28 cellular contexts compared by ENCODE assay signal in the genomic region with DNA sequence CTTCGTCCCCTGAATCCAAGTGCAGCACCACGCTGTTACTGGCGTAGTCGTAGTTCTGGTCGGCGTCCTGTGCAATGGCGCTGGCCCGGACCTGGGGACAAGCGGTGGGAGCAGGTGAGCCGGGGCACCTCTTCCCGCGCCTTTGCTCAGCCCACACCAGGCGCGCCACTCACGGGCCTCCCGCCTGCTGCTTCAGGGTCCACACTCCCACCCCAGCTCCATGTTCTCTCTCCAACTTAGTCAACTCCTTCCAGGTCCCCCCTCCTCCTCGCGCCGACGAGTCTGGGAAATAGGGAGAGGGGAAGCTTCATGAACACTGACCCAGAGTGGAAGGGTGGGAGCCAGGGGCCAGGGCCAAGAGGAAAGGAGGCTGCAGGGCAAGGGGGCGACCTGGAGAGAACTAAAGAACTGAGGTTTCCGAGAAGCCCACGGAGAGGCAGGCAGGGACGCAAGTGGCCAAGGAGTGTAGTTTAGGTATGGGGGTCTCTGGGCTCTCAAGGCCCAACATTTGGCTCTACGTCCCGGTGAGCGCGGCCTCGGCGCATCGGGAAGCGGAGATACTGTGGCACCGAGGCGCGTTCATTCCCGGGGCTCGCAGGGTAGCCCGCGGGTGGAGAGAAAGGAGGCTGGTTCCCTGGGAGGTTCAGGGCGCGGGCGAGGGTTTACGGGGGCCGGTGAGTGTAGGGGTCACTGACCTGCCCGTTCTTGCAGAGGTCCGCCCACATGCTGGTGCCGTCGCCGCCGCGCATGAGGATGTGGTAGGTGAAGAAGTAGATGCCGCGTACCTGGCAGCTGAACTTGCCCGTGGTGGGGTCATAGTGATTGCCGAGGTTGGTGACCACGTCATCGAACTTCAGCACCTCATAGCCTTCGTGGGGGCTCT. TPM values are rescaled to one million over a fixed set of nuclear protein-coding genes. Genes with fewer than 3 reads are reported as not detected.
A peak's percentile ranks its signal among the peaks of the same experiment; 100 is the strongest.
DNase-seq lines count a peak whose midpoint lies in the region; ATAC-seq and TF ChIP-seq lines count a peak whose summit lies in the region.
"Had no signal": no experiment of that assay in that cellular context is flagged by ENCODE, and none has a peak within 500 bp of the region (broad histone marks: within the 10 kb centered on the region; RNA-seq: fewer than 3 reads in every experiment).

No MANE protein-coding gene starts in this region.

- peak overlapping the region; percentile 21 for H3K4me3 ChIP-seq in coronary artery
- peak overlapping the region; percentile 67 for H3K4me3 ChIP-seq in iPS-18a (ENCODE audit: low read length)
- H3K4me3 ChIP-seq in psoas muscle = peak overlapping the region; percentile 2
- H3K4me3 ChIP-seq: colonic mucosa, GM12878, right atrium auricular region had no signal

- H3K27me3 Mint-ChIP-seq in activated CD4-positive, alpha-beta T cell treated with anti-CD3 and anti-CD28 coated beads for 36 hours = peaks cover 50% of the 10 kb centered on the region
- peaks cover 55 to 85% of the 10 kb centered on the region in 2 donors for H3K27me3 Mint-ChIP-seq in stimulated activated naive B cell treated with anti-CD40 and anti-IgM and Interleukin-4, amounts not matched to agents 10 μg/mL and 1 μg/mL and 100 μg/mL, for 72 hours

- H3K27ac ChIP-seq in coronary artery (no peak overlapping the region), iPS-18a (ENCODE audit: low read length) (no peak overlapping the region), psoas muscle (no peak overlapping the region)
- H3K27ac ChIP-seq: colonic mucosa, right atrium auricular region had no signal

- POLR2A ChIA-PET in activated CD4-positive, alpha-beta T cell treated with anti-CD3 and anti-CD28 coated beads for 36 hours (lab: Charles Lee) = no interaction called here

- intact Hi-C loops in activated CD4-positive, alpha-beta T cell treated with anti-CD3 and anti-CD28 coated beads for 36 hours (cut with DNase I, micrococcal nuclease) = loop anchor here in 1 of 2 experiments (5.0 kb wide), 1 partner anchor 305 kb away; no protein-coding TSS in a partner anchor
- intact Hi-C loops in psoas muscle (cut with DNase I) = no loop called here

- CTCF ChIA-PET in activated CD4-positive, alpha-beta T cell treated with anti-CD3 and anti-CD28 coated beads for 36 hours (lab: Charles Lee) = no interaction called here

- no peak for ATAC-seq in activated CD4-positive, alpha-beta T cell treated with anti-CD3 and anti-CD28 coated beads for 36 hours
- ATAC-seq in psoas muscle (no peak), HG03175 (IDR thresholded peaks at IDR 0.05; ENCODE audit: unreplicated experiment) (no peak)
- no peak for ATAC-seq in stimulated activated naive B cell treated with anti-CD40 and anti-IgM and Interleukin-4, amounts not matched to agents 10 μg/mL and 1 μg/mL and 100 μg/mL, for 72 hours (replicated peaks)
- ATAC-seq: activated naive CD8-positive, alpha-beta T cell treated with anti-CD3 and anti-CD28 coated beads, Interleukin-2, amount 50 U/mL, for 24 hours; activated T-helper 17 cell treated with anti-CD3 and anti-CD28 coated beads, Interleukin-2, amount 50 U/mL, for 72 hours; GM12878 had no signal

- H3K36me3 ChIP-seq in iPS-18a (ENCODE audit: control insufficient read depth, low read depth, low read length) = no peaks in the 10 kb centered on the region
- no peaks in the 10 kb centered on the region for H3K36me3 ChIP-seq in psoas muscle (ENCODE audit: insufficient read depth in 1 of 2, low read depth in 1 of 2)
- H3K36me3 ChIP-seq: colonic mucosa, right atrium auricular region had no signal

- H3K27me3 ChIP-seq in iPS-18a (ENCODE audit: control insufficient read depth, insufficient read depth, low read length) = peaks cover 66% of the 10 kb centered on the region
- peaks cover 0 to 91% (median 37%) of the 10 kb centered on the region in 3 donors for H3K27me3 ChIP-seq in psoas muscle (ENCODE audit: insufficient read depth in 3 of 3, low read length in 2 of 3)

- WGBS in psoas muscle, 3 donors = 2 to 3% (median 3%) methylated on average over 53 to 58 of the region's 58 CpGs

- TF ChIP-seq CTCF in coronary artery (IDR thresholded peaks at IDR 0.05) (no peak), psoas muscle (IDR thresholded peaks at IDR 0.05) (no peak), GM13977 (IDR thresholded peaks at IDR 0.05; ENCODE audit: extremely low read depth, insufficient read depth, missing control alignments) (no peak)

- H3K9me3 ChIP-seq in iPS-18a (ENCODE audit: control insufficient read depth, low read depth, low read length) = no peaks in the 10 kb centered on the region
- no peaks in the 10 kb centered on the region for H3K9me3 ChIP-seq in psoas muscle
- H3K9me3 ChIP-seq: colonic mucosa, right atrium auricular region had no signal

- H3K4me1 ChIP-seq in iPS-18a (ENCODE audit: control insufficient read depth, low read depth, low read length) = peaks cover 22% of the 10 kb centered on the region
- H3K4me1 ChIP-seq in psoas muscle = peaks cover 5% of the 10 kb centered on the region
- H3K4me1 ChIP-seq: colonic mucosa had no signal

- H3K4me1 Mint-ChIP-seq in activated CD4-positive, alpha-beta T cell treated with anti-CD3 and anti-CD28 coated beads for 36 hours = no peaks in the 10 kb centered on the region
- peaks cover 6% of the 10 kb centered on the region in 2 donors for H3K4me1 Mint-ChIP-seq in stimulated activated naive B cell treated with anti-CD40 and anti-IgM and Interleukin-4, amounts not matched to agents 10 μg/mL and 1 μg/mL and 100 μg/mL, for 72 hours
- H3K4me1 Mint-ChIP-seq: activated T-helper 17 cell treated with anti-CD3 and anti-CD28 coated beads, Interleukin-2, amount 50 U/mL, for 72 hours had no signal

- H3K36me3 Mint-ChIP-seq in activated CD4-positive, alpha-beta T cell treated with anti-CD3 and anti-CD28 coated beads for 36 hours (ENCODE audit: low read depth) = no peaks in the 10 kb centered on the region
- peaks cover 1 to 5% of the 10 kb centered on the region in 2 donors for H3K36me3 Mint-ChIP-seq in stimulated activated naive B cell treated with anti-CD40 and anti-IgM and Interleukin-4, amounts not matched to agents 10 μg/mL and 1 μg/mL and 100 μg/mL, for 72 hours

- H3K27ac Mint-ChIP-seq in activated CD4-positive, alpha-beta T cell treated with anti-CD3 and anti-CD28 coated beads for 36 hours = no peak overlapping the region
- no peak overlapping the region for H3K27ac Mint-ChIP-seq in stimulated activated naive B cell treated with anti-CD40 and anti-IgM and Interleukin-4, amounts not matched to agents 10 μg/mL and 1 μg/mL and 100 μg/mL, for 72 hours
- H3K27ac Mint-ChIP-seq: activated naive CD8-positive, alpha-beta T cell treated with anti-CD3 and anti-CD28 coated beads, Interleukin-2, amount 50 U/mL, for 24 hours; activated T-helper 17 cell treated with anti-CD3 and anti-CD28 coated beads, Interleukin-2, amount 50 U/mL, for 72 hours; stimulated activated naive CD8-positive, alpha-beta T cell treated with anti-CD3 and anti-CD28 coated beads, Interleukin-15, Interleukin-2, amounts not matched to agents 100 ng/mL and 50 ng/mL, for 24 hours had no signal

- H3K9me3 Mint-ChIP-seq in activated CD4-positive, alpha-beta T cell treated with anti-CD3 and anti-CD28 coated beads for 36 hours (ENCODE audit: low read depth) = no peaks in the 10 kb centered on the region
- peaks cover 0 to 1% of the 10 kb centered on the region in 2 donors for H3K9me3 Mint-ChIP-seq in stimulated activated naive B cell treated with anti-CD40 and anti-IgM and Interleukin-4, amounts not matched to agents 10 μg/mL and 1 μg/mL and 100 μg/mL, for 72 hours
- H3K9me3 Mint-ChIP-seq: activated naive CD8-positive, alpha-beta T cell treated with anti-CD3 and anti-CD28 coated beads, Interleukin-2, amount 50 U/mL, for 24 hours; activated T-helper 17 cell treated with anti-CD3 and anti-CD28 coated beads, Interleukin-2, amount 50 U/mL, for 72 hours; stimulated activated naive CD8-positive, alpha-beta T cell treated with anti-CD3 and anti-CD28 coated beads, Interleukin-15, Interleukin-2, amounts not matched to agents 100 ng/mL and 50 ng/mL, for 24 hours had no signal

- no peak overlapping the region for H3K4me3 Mint-ChIP-seq in activated CD4-positive, alpha-beta T cell treated with anti-CD3 and anti-CD28 coated beads for 36 hours
- peak overlapping the region in 1 of 2 donors; percentile 57 for H3K4me3 Mint-ChIP-seq in stimulated activated naive B cell treated with anti-CD40 and anti-IgM and Interleukin-4, amounts not matched to agents 10 μg/mL and 1 μg/mL and 100 μg/mL, for 72 hours
- H3K4me3 Mint-ChIP-seq: activated naive CD8-positive, alpha-beta T cell treated with anti-CD3 and anti-CD28 coated beads, Interleukin-2, amount 50 U/mL, for 24 hours; activated T-helper 17 cell treated with anti-CD3 and anti-CD28 coated beads, Interleukin-2, amount 50 U/mL, for 72 hours; stimulated activated naive CD8-positive, alpha-beta T cell treated with anti-CD3 and anti-CD28 coated beads, Interleukin-15, Interleukin-2, amounts not matched to agents 100 ng/mL and 50 ng/mL, for 24 hours had no signal

- in situ Hi-C loops in GM13977 (cut with MboI; ENCODE audit: low pct_unique_long_range_greater_than_20kb, low sequenced_read_pairs, unreplicated experiment) = no loop called here

- peak overlapping the region; percentile 36 for H3K9ac ChIP-seq in iPS-18a (ENCODE audit: low read length)

- peak; percentile 15 for DNase-seq in activated CD4-positive, alpha-beta T cell treated with anti-CD3 and anti-CD28 coated beads for 36 hours
- DNase-seq in activated CD4-positive, alpha-beta T cell treated with anti-CD3 and anti-CD28 coated beads for 48 hours = no peak
- DNase-seq in coronary artery (ENCODE audit: low spot score) (no peak), psoas muscle (no peak), GM13977 (ENCODE audit: low spot score) (no peak)
- DNase-seq in stimulated activated naive B cell treated with anti-CD40 and anti-IgM and Interleukin-4, amounts not matched to agents 10 μg/mL and 1 μg/mL and 100 μg/mL, for 72 hours = no peak
- DNase-seq: 8988T; activated CD4-positive, alpha-beta T cell treated with anti-CD3 and anti-CD28 coated beads, Interleukin-2, amount 50 U/mL, for 1 hour; activated CD8-positive, alpha-beta memory T cell treated with anti-CD3 and anti-CD28 coated beads, Interleukin-2, amount 50 U/mL, for 4 hours; activated naive CD8-positive, alpha-beta T cell treated with anti-CD3 and anti-CD28 coated beads, Interleukin-2, amount 50 U/mL, for 24 hours; AML-193; colonic mucosa; DMS79; head of caudate nucleus; IMR-90; NCI-H1417 treated with DMSO at 0.1 percent for 48 hours; NCI-H510A treated with DMSO at 0.1 percent for 48 hours; stimulated activated CD4-positive, alpha-beta T cell treated with anti-CD3 and anti-CD28 coated beads, Interleukin-4, amount 100 ng/mL, for 4 hours; T-helper 2 cell; trophoblast cell had no signal

RNA-seq across cellular contexts. Expression of gene C1QL2, which starts 1.4 kb away (rescaled TPM):
- not detected for total RNA-seq in activated CD4-positive, alpha-beta T cell treated with anti-CD3 and anti-CD28 coated beads for 36 hours
- total RNA-seq in psoas muscle = not detected
- polyA plus RNA-seq in psoas muscle = under 1 TPM in 1 of 3 donors, not detected in 2; 0.03 TPM
- total RNA-seq: activated T-helper 17 cell treated with anti-CD3 and anti-CD28 coated beads, Interleukin-2, amount 50 U/mL, for 72 hours; colonic mucosa; GM12878; IMR-90; omental fat pad; right atrium auricular region; SK-MEL-5 had no signal
- polyA plus RNA-seq: GM12878, IMR-90 had no signal

Comparison
In these comparisons a context has a peak if more than half of its experiments do, and no peak if none do; other contexts are left out.
1. H3K4me3 ChIP-seq: peak in every context shown above with its lines; median percentile 67 in iPS-18a; 21 in coronary artery; 2 in psoas muscle.